In genomic region chr11:70573701-70574151, GRCh38 we compare ENCODE assay signal across 14 cellular contexts.
DNase-seq lines count a peak whose midpoint lies in the region; ATAC-seq and TF ChIP-seq lines count a peak whose summit lies in the region.
"Had no signal": no experiment of that assay in that cellular context is flagged by ENCODE, and none has a peak within 500 bp of the region (broad histone marks: within the 10 kb centered on the region; RNA-seq: fewer than 3 reads in every experiment).

No MANE protein-coding gene starts in this region.

- no peaks in the 10 kb centered on the region for H3K27me3 ChIP-seq in lower lobe of right lung (ENCODE audit: low read depth)
- peaks cover 0 to 16% (median 0%) of the 10 kb centered on the region in 7 donors for H3K27me3 ChIP-seq in spleen (replicated peaks in 1 of 7)

- H3K36me3 Mint-ChIP-seq in CD14-positive monocyte (no peaks in the 10 kb centered on the region), chondrocyte (ENCODE audit: low read depth) (no peaks in the 10 kb centered on the region)
- H3K36me3 Mint-ChIP-seq: CD4-positive, alpha-beta memory T cell had no signal

- H3K4me1 Mint-ChIP-seq in CD14-positive monocyte (peaks cover 5% of the 10 kb centered on the region), chondrocyte (ENCODE audit: low read depth) (peaks cover under 1% of the 10 kb centered on the region)
- H3K4me1 Mint-ChIP-seq: B cell; CD4-positive, alpha-beta memory T cell had no signal

- H3K27ac ChIP-seq in lower lobe of right lung: no peak overlapping the region
- no peak overlapping the region for H3K27ac ChIP-seq in spleen
- no peak overlapping the region for H3K27ac ChIP-seq in substantia nigra (ENCODE audit: low read depth, low read length, poor library complexity, severe bottlenecking)

- TF ChIP-seq POLR2A in spleen (IDR thresholded peaks at IDR 0.05): no peak

- no peak overlapping the region for H3K27ac Mint-ChIP-seq in CD14-positive monocyte
- no peak overlapping the region for H3K27ac Mint-ChIP-seq in chondrocyte (ENCODE audit: unreplicated experiment)
- H3K27ac Mint-ChIP-seq: B cell; CD4-positive, alpha-beta memory T cell had no signal

- peaks cover 9% of the 10 kb centered on the region for H3K4me1 ChIP-seq in lower lobe of right lung
- peaks cover 0 to 5% (median 3%) of the 10 kb centered on the region in 6 donors for H3K4me1 ChIP-seq in spleen
- H3K4me1 ChIP-seq: HAP-1 had no signal

- intact Hi-C loops in CD14-positive monocyte (cut with micrococcal nuclease): no loop called here
- intact Hi-C loops in lower lobe of right lung (cut with DNase I): no loop called here
- intact Hi-C loops in spleen (cut with DNase I; ENCODE audit: low total_unique reads): no loop called here

- no peak overlapping the region for H3K4me3 ChIP-seq in lower lobe of right lung
- H3K4me3 ChIP-seq in spleen: no peak overlapping the region
- H3K4me3 ChIP-seq: GM12878, HAP-1 had no signal

- no peak for TF ChIP-seq CTCF in CD14-positive monocyte (IDR thresholded peaks at IDR 0.05)
- TF ChIP-seq CTCF in chondrocyte (IDR thresholded peaks at IDR 0.05): no peak
- TF ChIP-seq CTCF in lower lobe of right lung (IDR thresholded peaks at IDR 0.05): no peak
- TF ChIP-seq CTCF in spleen (IDR thresholded peaks at IDR 0.05 in 8 of 11, conservative IDR thresholded peaks at IDR 0.05 in 3 of 11): no peak

- H3K27me3 Mint-ChIP-seq in CD14-positive monocyte (ENCODE audit: low read depth in 3 of 3) (peaks cover 3 to 15% (median 6%) of the 10 kb centered on the region in 3 donors), chondrocyte (ENCODE audit: low read depth) (peaks cover 4% of the 10 kb centered on the region)

- no peaks in the 10 kb centered on the region for H3K9me3 ChIP-seq in lower lobe of right lung
- no peaks in the 10 kb centered on the region for H3K9me3 ChIP-seq in spleen
- H3K9me3 ChIP-seq: HAP-1 had no signal

- no peaks in the 10 kb centered on the region for H3K36me3 ChIP-seq in lower lobe of right lung
- H3K36me3 ChIP-seq in spleen: no peaks in the 10 kb centered on the region
- H3K36me3 ChIP-seq: HAP-1 had no signal

- ATAC-seq in lower lobe of right lung (no peak), HG03442 (IDR thresholded peaks at IDR 0.05; ENCODE audit: unreplicated experiment) (no peak), HG03039 (IDR thresholded peaks at IDR 0.05; ENCODE audit: unreplicated experiment) (no peak)
- ATAC-seq: GM12878 had no signal

- DNase-seq in CD14-positive monocyte (ENCODE audit: low spot score) (peak; percentile 20), chondrocyte (ENCODE audit: low spot score) (peak; percentile 84), lower lobe of right lung (peak; percentile 39), spleen (peak; percentile 57), substantia nigra (lab: John Stamatoyannopoulos, UW) (no peak)
- DNase-seq: C1 segment of cervical spinal cord; CD4-positive, alpha-beta memory T cell; DMS79; GOT3 had no signal

- peaks cover 0 to 6% (median 0%) of the 10 kb centered on the region in 7 donors for H3K9me3 Mint-ChIP-seq in CD14-positive monocyte
- H3K9me3 Mint-ChIP-seq in chondrocyte (ENCODE audit: low read depth): no peaks in the 10 kb centered on the region
- H3K9me3 Mint-ChIP-seq: CD4-positive, alpha-beta memory T cell had no signal

- whole genome bisulfite sequencing in spleen, 5 donors: 79 to 90% (median 84%) methylated on average over 7 to 13 of the region's 13 CpGs

- H3K4me3 Mint-ChIP-seq in CD14-positive monocyte: no peak overlapping the region
- H3K4me3 Mint-ChIP-seq in chondrocyte (ENCODE audit: unreplicated experiment): no peak overlapping the region
- H3K4me3 Mint-ChIP-seq: B cell; CD4-positive, alpha-beta memory T cell had no signal

Comparison
In these comparisons a context has a peak if more than half of its experiments do, and no peak if none do; other contexts are left out.
1. DNase-seq: peak in CD14-positive monocyte (single experiment), chondrocyte (single experiment), lower lobe of right lung (single experiment) and spleen (single experiment); none in substantia nigra (0 of 49).